ENCODE assay signal across 21 cellular contexts in genomic region chr3:105800320-105800719, GRCh38.
DNase-seq lines count a peak whose midpoint lies in the region; ATAC-seq, FAIRE-seq and TF ChIP-seq lines count a peak whose summit lies in the region.
"Had no signal": no experiment of that assay in that cellular context is flagged by ENCODE, and none has a peak within 500 bp of the region (broad histone marks: within the 10 kb centered on the region; RNA-seq: fewer than 3 reads in every experiment).

No MANE protein-coding gene starts in this region.

- 0 out of 2 replicates have a peak, but pooled peaks cover 2% of the 10 kb centered on the region for H3K9me3 ChIP-seq in BE2C
- H3K9me3 ChIP-seq: Caco-2, SJSA1 had no signal

- H3K4me3 ChIP-seq in BE2C (ENCODE audit: low read depth, low read length): no peak overlapping the region
- H3K4me3 ChIP-seq in epithelial cell of esophagus (ENCODE audit: low read length): no peak overlapping the region
- H3K4me3 ChIP-seq in coronary artery: no peak overlapping the region
- H3K4me3 ChIP-seq: heart left ventricle, SJSA1 had no signal

- H3K27ac ChIP-seq in coronary artery: no peak overlapping the region
- H3K27ac ChIP-seq: SJSA1 had no signal

- H3K4me1 ChIP-seq in BE2C: peaks cover 31% of the 10 kb centered on the region
- H3K4me1 ChIP-seq: Caco-2 had no signal

- no peak for ATAC-seq in HG03442 (IDR thresholded peaks at IDR 0.05; ENCODE audit: unreplicated experiment)
- ATAC-seq: heart left ventricle; naive thymus-derived CD8-positive, alpha-beta T cell; PC-3 had no signal

- DNase-seq in BE2C (peak; percentile 28), GM12891 (ENCODE audit: insufficient read length, low spot score) (no peak), RKO (ENCODE audit: low spot score) (peak; percentile 27), epithelial cell of esophagus (ENCODE audit: low read depth) (peak; percentile 45), coronary artery (ENCODE audit: low spot score) (no peak)
- DNase-seq in stimulated activated CD8-positive, alpha-beta memory T cell treated with anti-CD3 and anti-CD28 coated beads, Interleukin-4, amount 100 ng/mL, for 48 hours: no peak
- no peak for DNase-seq in central memory CD4-positive, alpha-beta T cell
- DNase-seq: activated CD4-positive, CD25-positive, alpha-beta regulatory T cell treated with anti-CD3 and anti-CD28 coated beads, Interleukin-2, amount 50 U/mL, for 72 hours; activated naive CD8-positive, alpha-beta T cell treated with anti-CD3 and anti-CD28 coated beads, Interleukin-2, amount 10 ng/mL, durations not matched to agents 7 days and 5 days; Caco-2; heart left ventricle; naive thymus-derived CD8-positive, alpha-beta T cell; NCI-H1436; NCI-H2171; PC-3; posterior cingulate gyrus; stimulated activated CD4-positive, alpha-beta T cell treated with anti-CD3 and anti-CD28 coated beads, Interleukin-2, amount 100 ng/mL, for 48 hours; T-helper 9 cell had no signal

- H3K27me3 ChIP-seq in BE2C: no peaks in the 10 kb centered on the region
- H3K27me3 ChIP-seq: heart left ventricle, SJSA1 had no signal

- FAIRE-seq in GM12891 (lab: Jason Lieb, UNC): peak; percentile 88
- FAIRE-seq: bronchial epithelial cell had no signal

- TF ChIP-seq CTCF in BE2C (IDR thresholded peaks at IDR 0.05; ENCODE audit: low read depth, low read length) (no peak), epithelial cell of esophagus (IDR thresholded peaks at IDR 0.05; ENCODE audit: insufficient read depth, low read depth, low read length, missing control alignments) (no peak), coronary artery (IDR thresholded peaks at IDR 0.05) (no peak)

- H3K36me3 ChIP-seq in BE2C: peaks cover 3% of the 10 kb centered on the region; the same call in 1 of the 2 replicates
- H3K36me3 ChIP-seq: heart left ventricle, SJSA1 had no signal

- TF ChIP-seq POLR2A in GM12891 (IDR thresholded peaks at IDR 0.05; ENCODE audit: low read depth, low read length): peak; percentile 42; the same call in 1 of the 2 replicates

TF ChIP-seq in GM12891, 5 proteins besides CTCF, POLR2A, EP300 and RAD21:
- TF ChIP-seq SPI1 (IDR thresholded peaks at IDR 0.05; ENCODE audit: low read depth, low read length): no peak

Comparison
In these comparisons a context has a peak if more than half of its experiments do, and no peak if none do; other contexts are left out.
1. DNase-seq: peak in BE2C (single experiment), RKO (single experiment) and epithelial cell of esophagus (single experiment); none in GM12891 (single experiment), stimulated activated CD8-positive, alpha-beta memory T cell treated with anti-CD3 and anti-CD28 coated beads, Interleukin-4, amount 100 ng/mL, for 48 hours (single experiment), central memory CD4-positive, alpha-beta T cell (single experiment) and coronary artery (single experiment).